In the genomic region with DNA sequence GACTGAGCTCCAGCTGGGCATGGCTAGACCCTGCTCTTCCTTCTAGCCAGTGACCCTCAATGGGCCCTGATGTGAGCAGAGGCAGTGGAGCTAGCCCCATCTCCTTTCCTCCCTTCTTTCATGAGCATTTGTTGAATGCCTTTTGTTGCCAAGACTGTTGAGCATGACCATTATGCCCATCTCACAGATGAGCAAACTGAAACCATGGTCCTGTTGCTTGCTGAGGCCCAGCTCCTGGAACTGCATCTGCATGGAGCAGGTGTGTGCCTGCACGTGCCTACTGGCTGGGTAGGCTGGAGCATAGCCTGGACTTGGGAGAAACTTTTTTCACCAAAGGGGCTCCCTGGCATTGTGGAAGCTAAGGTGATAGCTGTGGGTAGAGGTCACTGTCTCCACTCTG, we compare ENCODE assay signal across 1 cellular context.
TF ChIP-seq lines count a peak whose summit lies in the region.

No MANE protein-coding gene starts in this region.

TF ChIP-seq in H1, 55 proteins besides CTCF, POLR2A, EP300 and RAD21:
- TF ChIP-seq RNF2 (IDR thresholded peaks at IDR 0.05; ENCODE audit: borderline replicate concordance, low read depth, low read length, missing control alignments, poor library complexity, severe bottlenecking) = no peak
TF ChIP-seq in H1: peak in this region for 0.
